Comparison of ENCODE assay signal across 1 cellular context in genomic region chr22:29799217-29799680, GRCh38.
TF ChIP-seq lines count a peak whose summit lies in the region.

No MANE protein-coding gene starts in this region.

TF ChIP-seq in HepG2, 621 proteins besides CTCF, POLR2A, EP300 and RAD21 (continued from another document and continues in another):
- TF ChIP-seq, protein P1, sequence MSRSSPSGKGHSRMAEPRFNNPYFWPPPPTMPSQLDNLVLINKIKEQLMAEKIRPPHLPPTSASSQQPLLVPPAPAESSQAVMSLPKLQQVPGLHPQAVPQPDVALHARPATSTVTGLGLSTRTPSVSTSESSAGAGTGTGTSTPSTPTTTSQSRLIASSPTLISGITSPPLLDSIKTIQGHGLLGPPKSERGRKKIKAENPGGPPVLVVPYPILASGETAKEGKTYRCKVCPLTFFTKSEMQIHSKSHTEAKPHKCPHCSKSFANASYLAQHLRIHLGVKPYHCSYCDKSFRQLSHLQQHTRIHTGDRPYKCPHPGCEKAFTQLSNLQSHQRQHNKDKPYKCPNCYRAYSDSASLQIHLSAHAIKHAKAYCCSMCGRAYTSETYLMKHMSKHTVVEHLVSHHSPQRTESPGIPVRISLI (CRISPR knock-in tag; IDR thresholded peaks at IDR 0.05; ENCODE audit: borderline replicate concordance), result no peak
- TF ChIP-seq ZNF790 (CRISPR knock-in tag; IDR thresholded peaks at IDR 0.05; ENCODE audit: borderline replicate concordance) (no peak), POGZ (CRISPR knock-in tag; IDR thresholded peaks at IDR 0.05) (no peak), ZNF230 (CRISPR knock-in tag; IDR thresholded peaks at IDR 0.05) (no peak), SIX1 (CRISPR knock-in tag; IDR thresholded peaks at IDR 0.05; ENCODE audit: borderline replicate concordance) (no peak), TCF12 (IDR thresholded peaks at IDR 0.05) (no peak), TCF12 (CRISPR knock-in tag; IDR thresholded peaks at IDR 0.05) (no peak), ZNF607 (CRISPR knock-in tag; IDR thresholded peaks at IDR 0.05; ENCODE audit: borderline replicate concordance) (no peak), ESRRA (CRISPR knock-in tag; IDR thresholded peaks at IDR 0.05; ENCODE audit: low read depth) (0 out of 2 replicates have a peak, but pooled peaks have one; percentile 44), RNF219 (CRISPR knock-in tag; IDR thresholded peaks at IDR 0.05) (no peak), KLF6 (CRISPR knock-in tag; IDR thresholded peaks at IDR 0.05) (no peak), MTF1 (CRISPR knock-in tag; IDR thresholded peaks at IDR 0.05) (no peak), ZNF234 (CRISPR knock-in tag; conservative IDR thresholded peaks at IDR 0.05) (no peak), WIZ (CRISPR knock-in tag; IDR thresholded peaks at IDR 0.05) (no peak), ZNF570 (CRISPR knock-in tag; IDR thresholded peaks at IDR 0.05; ENCODE audit: borderline replicate concordance) (no peak), CREM (IDR thresholded peaks at IDR 0.05) (no peak), CREM (CRISPR knock-in tag; IDR thresholded peaks at IDR 0.05) (no peak), ARID4A (CRISPR knock-in tag; IDR thresholded peaks at IDR 0.05; ENCODE audit: borderline replicate concordance) (peak; percentile 15; the same call in 1 of the 2 replicates), ZNF644 (CRISPR knock-in tag; IDR thresholded peaks at IDR 0.05; ENCODE audit: low read depth) (peak; percentile 79; the same call in 1 of the 2 replicates), ZFP1 (CRISPR knock-in tag; IDR thresholded peaks at IDR 0.05) (0 out of 2 replicates have a peak, but pooled peaks have one; percentile 69), PRMT3 (CRISPR knock-in tag; IDR thresholded peaks at IDR 0.05; ENCODE audit: borderline replicate concordance, low read depth) (no peak), ZBTB38 (CRISPR knock-in tag; IDR thresholded peaks at IDR 0.05) (peak; percentile 92), ZNF441 (CRISPR knock-in tag; IDR thresholded peaks at IDR 0.05; ENCODE audit: borderline replicate concordance) (0 out of 2 replicates have a peak, but pooled peaks have one; percentile 41), U2AF2 (IDR thresholded peaks at IDR 0.05; ENCODE audit: low read depth, low read length) (no peak), DR1 (CRISPR knock-in tag; IDR thresholded peaks at IDR 0.05) (no peak), GATAD1 (CRISPR knock-in tag; IDR thresholded peaks at IDR 0.05) (peak; percentile 49; the same call in 1 of the 2 replicates), MBD4 (IDR thresholded peaks at IDR 0.05; ENCODE audit: borderline replicate concordance, low read length) (no peak), NR2F6 (IDR thresholded peaks at IDR 0.05) (peak; percentile 56; the same call in 1 of the 2 replicates), NR2F6 (CRISPR knock-in tag; IDR thresholded peaks at IDR 0.05) (peak; percentile 50; the same call in 1 of the 2 replicates), ZSCAN30 (CRISPR knock-in tag; IDR thresholded peaks at IDR 0.05) (no peak), KAT7 (CRISPR knock-in tag; IDR thresholded peaks at IDR 0.05; ENCODE audit: borderline replicate concordance) (0 out of 2 replicates have a peak, but pooled peaks have one; percentile 52), SAFB2 (CRISPR knock-in tag; IDR thresholded peaks at IDR 0.05; ENCODE audit: borderline replicate concordance, low read depth) (0 out of 2 replicates have a peak, but pooled peaks have one; percentile 19), FOXP4 (CRISPR knock-in tag; IDR thresholded peaks at IDR 0.05) (peak; percentile 44; the same call in 1 of the 2 replicates), MXI1 (IDR thresholded peaks at IDR 0.05; ENCODE audit: borderline replicate concordance, low read depth, low read length) (no peak), KDM4B (CRISPR knock-in tag; IDR thresholded peaks at IDR 0.05) (no peak), TOPORS (CRISPR knock-in tag; IDR thresholded peaks at IDR 0.05) (no peak), ZNF451 (CRISPR knock-in tag; IDR thresholded peaks at IDR 0.05) (no peak), HOXA9 (CRISPR knock-in tag; IDR thresholded peaks at IDR 0.05; ENCODE audit: borderline replicate concordance) (no peak), REPIN1 (CRISPR knock-in tag; IDR thresholded peaks at IDR 0.05; ENCODE audit: borderline replicate concordance, low read depth) (no peak), CBX5 (CRISPR knock-in tag; IDR thresholded peaks at IDR 0.05; ENCODE audit: borderline replicate concordance) (0 out of 2 replicates have a peak, but pooled peaks have one; percentile 75), ZNF883 (CRISPR knock-in tag; IDR thresholded peaks at IDR 0.05; ENCODE audit: not compliant biosample characterization) (no peak)
- TF ChIP-seq, protein P2, sequence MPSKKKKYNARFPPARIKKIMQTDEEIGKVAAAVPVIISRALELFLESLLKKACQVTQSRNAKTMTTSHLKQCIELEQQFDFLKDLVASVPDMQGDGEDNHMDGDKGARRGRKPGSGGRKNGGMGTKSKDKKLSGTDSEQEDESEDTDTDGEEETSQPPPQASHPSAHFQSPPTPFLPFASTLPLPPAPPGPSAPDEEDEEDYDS (CRISPR knock-in tag; IDR thresholded peaks at IDR 0.05), result no peak
- TF ChIP-seq, protein P3, sequence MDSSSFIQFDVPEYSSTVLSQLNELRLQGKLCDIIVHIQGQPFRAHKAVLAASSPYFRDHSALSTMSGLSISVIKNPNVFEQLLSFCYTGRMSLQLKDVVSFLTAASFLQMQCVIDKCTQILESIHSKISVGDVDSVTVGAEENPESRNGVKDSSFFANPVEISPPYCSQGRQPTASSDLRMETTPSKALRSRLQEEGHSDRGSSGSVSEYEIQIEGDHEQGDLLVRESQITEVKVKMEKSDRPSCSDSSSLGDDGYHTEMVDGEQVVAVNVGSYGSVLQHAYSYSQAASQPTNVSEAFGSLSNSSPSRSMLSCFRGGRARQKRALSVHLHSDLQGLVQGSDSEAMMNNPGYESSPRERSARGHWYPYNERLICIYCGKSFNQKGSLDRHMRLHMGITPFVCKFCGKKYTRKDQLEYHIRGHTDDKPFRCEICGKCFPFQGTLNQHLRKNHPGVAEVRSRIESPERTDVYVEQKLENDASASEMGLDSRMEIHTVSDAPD (CRISPR knock-in tag; IDR thresholded peaks at IDR 0.05), result no peak
- TF ChIP-seq, protein P4, sequence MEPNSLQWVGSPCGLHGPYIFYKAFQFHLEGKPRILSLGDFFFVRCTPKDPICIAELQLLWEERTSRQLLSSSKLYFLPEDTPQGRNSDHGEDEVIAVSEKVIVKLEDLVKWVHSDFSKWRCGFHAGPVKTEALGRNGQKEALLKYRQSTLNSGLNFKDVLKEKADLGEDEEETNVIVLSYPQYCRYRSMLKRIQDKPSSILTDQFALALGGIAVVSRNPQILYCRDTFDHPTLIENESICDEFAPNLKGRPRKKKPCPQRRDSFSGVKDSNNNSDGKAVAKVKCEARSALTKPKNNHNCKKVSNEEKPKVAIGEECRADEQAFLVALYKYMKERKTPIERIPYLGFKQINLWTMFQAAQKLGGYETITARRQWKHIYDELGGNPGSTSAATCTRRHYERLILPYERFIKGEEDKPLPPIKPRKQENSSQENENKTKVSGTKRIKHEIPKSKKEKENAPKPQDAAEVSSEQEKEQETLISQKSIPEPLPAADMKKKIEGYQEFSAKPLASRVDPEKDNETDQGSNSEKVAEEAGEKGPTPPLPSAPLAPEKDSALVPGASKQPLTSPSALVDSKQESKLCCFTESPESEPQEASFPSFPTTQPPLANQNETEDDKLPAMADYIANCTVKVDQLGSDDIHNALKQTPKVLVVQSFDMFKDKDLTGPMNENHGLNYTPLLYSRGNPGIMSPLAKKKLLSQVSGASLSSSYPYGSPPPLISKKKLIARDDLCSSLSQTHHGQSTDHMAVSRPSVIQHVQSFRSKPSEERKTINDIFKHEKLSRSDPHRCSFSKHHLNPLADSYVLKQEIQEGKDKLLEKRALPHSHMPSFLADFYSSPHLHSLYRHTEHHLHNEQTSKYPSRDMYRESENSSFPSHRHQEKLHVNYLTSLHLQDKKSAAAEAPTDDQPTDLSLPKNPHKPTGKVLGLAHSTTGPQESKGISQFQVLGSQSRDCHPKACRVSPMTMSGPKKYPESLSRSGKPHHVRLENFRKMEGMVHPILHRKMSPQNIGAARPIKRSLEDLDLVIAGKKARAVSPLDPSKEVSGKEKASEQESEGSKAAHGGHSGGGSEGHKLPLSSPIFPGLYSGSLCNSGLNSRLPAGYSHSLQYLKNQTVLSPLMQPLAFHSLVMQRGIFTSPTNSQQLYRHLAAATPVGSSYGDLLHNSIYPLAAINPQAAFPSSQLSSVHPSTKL (CRISPR knock-in tag; IDR thresholded peaks at IDR 0.05), result peak; percentile 78
- TF ChIP-seq, protein P5, sequence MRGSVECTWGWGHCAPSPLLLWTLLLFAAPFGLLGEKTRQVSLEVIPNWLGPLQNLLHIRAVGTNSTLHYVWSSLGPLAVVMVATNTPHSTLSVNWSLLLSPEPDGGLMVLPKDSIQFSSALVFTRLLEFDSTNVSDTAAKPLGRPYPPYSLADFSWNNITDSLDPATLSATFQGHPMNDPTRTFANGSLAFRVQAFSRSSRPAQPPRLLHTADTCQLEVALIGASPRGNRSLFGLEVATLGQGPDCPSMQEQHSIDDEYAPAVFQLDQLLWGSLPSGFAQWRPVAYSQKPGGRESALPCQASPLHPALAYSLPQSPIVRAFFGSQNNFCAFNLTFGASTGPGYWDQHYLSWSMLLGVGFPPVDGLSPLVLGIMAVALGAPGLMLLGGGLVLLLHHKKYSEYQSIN (CRISPR knock-in tag; IDR thresholded peaks at IDR 0.05; ENCODE audit: borderline replicate concordance), result no peak
- TF ChIP-seq, protein P6, sequence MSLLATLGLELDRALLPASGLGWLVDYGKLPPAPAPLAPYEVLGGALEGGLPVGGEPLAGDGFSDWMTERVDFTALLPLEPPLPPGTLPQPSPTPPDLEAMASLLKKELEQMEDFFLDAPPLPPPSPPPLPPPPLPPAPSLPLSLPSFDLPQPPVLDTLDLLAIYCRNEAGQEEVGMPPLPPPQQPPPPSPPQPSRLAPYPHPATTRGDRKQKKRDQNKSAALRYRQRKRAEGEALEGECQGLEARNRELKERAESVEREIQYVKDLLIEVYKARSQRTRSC (CRISPR knock-in tag; IDR thresholded peaks at IDR 0.05; ENCODE audit: low read depth), result no peak
- TF ChIP-seq, protein P7, sequence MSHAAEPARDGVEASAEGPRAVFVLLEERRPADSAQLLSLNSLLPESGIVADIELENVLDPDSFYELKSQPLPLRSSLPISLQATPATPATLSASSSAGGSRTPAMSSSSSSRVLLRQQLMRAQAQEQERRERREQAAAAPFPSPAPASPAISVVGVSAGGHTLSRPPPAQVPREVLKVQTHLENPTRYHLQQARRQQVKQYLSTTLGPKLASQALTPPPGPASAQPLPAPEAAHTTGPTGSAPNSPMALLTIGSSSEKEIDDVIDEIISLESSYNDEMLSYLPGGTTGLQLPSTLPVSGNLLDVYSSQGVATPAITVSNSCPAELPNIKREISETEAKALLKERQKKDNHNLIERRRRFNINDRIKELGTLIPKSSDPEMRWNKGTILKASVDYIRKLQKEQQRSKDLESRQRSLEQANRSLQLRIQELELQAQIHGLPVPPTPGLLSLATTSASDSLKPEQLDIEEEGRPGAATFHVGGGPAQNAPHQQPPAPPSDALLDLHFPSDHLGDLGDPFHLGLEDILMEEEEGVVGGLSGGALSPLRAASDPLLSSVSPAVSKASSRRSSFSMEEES (CRISPR knock-in tag; IDR thresholded peaks at IDR 0.05), result peak; percentile 41; the same call in 1 of the 2 replicates
